ENCODE assay signal across 18 cellular contexts in genomic region chr1:1187938-1188337, GRCh38. TPM values are rescaled to one million over a fixed set of nuclear protein-coding genes. Genes with fewer than 3 reads are reported as not detected.
DNase-seq lines count a peak whose midpoint lies in the region; FAIRE-seq and TF ChIP-seq lines count a peak whose summit lies in the region.
"Had no signal": no experiment of that assay in that cellular context is flagged by ENCODE, and none has a peak within 500 bp of the region (broad histone marks: within the 10 kb centered on the region; RNA-seq: fewer than 3 reads in every experiment).

No MANE protein-coding gene starts in this region.

- H3K4me3 Mint-ChIP-seq in activated naive CD4-positive, alpha-beta T cell treated with anti-CD3 and anti-CD28 coated beads, Interleukin-2, amount 10 ng/mL, durations not matched to agents 7 days and 5 days, result no peak overlapping the region

- no peaks in the 10 kb centered on the region for H3K9me3 ChIP-seq in osteoblast (ENCODE audit: low read depth, low read length)
- H3K9me3 ChIP-seq: Peyer's patch had no signal

- no peaks in the 10 kb centered on the region for H3K36me3 Mint-ChIP-seq in activated naive CD4-positive, alpha-beta T cell treated with anti-CD3 and anti-CD28 coated beads, Interleukin-2, amount 10 ng/mL, durations not matched to agents 7 days and 5 days

- no peak for FAIRE-seq in GM12891 (lab: Jason Lieb, UNC)

- CTCF ChIA-PET in activated naive CD4-positive, alpha-beta T cell treated with anti-CD3 and anti-CD28 coated beads, Interleukin-2, amount 10 ng/mL, durations not matched to agents 7 days and 5 days (lab: Charles Lee), result interaction anchor here (0.6 to 1.6 kb wide), 2 partner anchors 43 to 65 kb away, joined by 4 to 5 read pairs; no protein-coding TSS in a partner anchor

- no peak overlapping the region for H3K4me3 ChIP-seq in osteoblast (ENCODE audit: insufficient read depth, low read length)
- H3K4me3 ChIP-seq: BLaER1, Peyer's patch had no signal

- no peak for TF ChIP-seq POLR2A in GM12891 (IDR thresholded peaks at IDR 0.05; ENCODE audit: low read depth, low read length)

- no peak overlapping the region for H2AFZ ChIP-seq in osteoblast (ENCODE audit: low read length)

- H3K27me3 Mint-ChIP-seq in activated naive CD4-positive, alpha-beta T cell treated with anti-CD3 and anti-CD28 coated beads, Interleukin-2, amount 10 ng/mL, durations not matched to agents 7 days and 5 days, result peaks cover 42% of the 10 kb centered on the region

- no peak overlapping the region for H3K27ac ChIP-seq in osteoblast (ENCODE audit: low read depth, low read length)
- H3K27ac ChIP-seq: BLaER1, KMS-11, Peyer's patch had no signal

- no peaks in the 10 kb centered on the region for H3K79me2 ChIP-seq in osteoblast (ENCODE audit: insufficient read depth, low read length)

- peaks cover 10% of the 10 kb centered on the region for H3K27me3 ChIP-seq in osteoblast (ENCODE audit: insufficient read depth, low read length)
- H3K27me3 ChIP-seq: Peyer's patch had no signal

- TF ChIP-seq CTCF in osteoblast (IDR thresholded peaks at IDR 0.05; ENCODE audit: extremely low read depth, low read depth, low read length), result no peak

- DNase-seq in EH (ENCODE audit: low read depth) (peak; percentile 77), LHCN-M2 (ENCODE audit: low read depth) (peak; percentile 20), fibroblast of gingiva (ENCODE audit: low read depth) (peak; percentile 85), osteoblast (ENCODE audit: insufficient read length, low spot score, missing footprints) (peak; percentile 86), GM12891 (ENCODE audit: insufficient read length, low spot score) (no peak), ecto neural progenitor cell (ENCODE audit: low spot score) (no peak)
- DNase-seq in activated naive CD4-positive, alpha-beta T cell treated with anti-CD3 and anti-CD28 coated beads, Interleukin-2, amount 10 ng/mL, durations not matched to agents 7 days and 5 days, result no peak
- DNase-seq: ACHN, GOT3, MM.1S, NCI-H1105 treated with DMSO at 0.1 percent for 48 hours, NCI-H187 treated with DMSO at 0.1 percent for 48 hours, NCI-H510A, NCI-H82, SHP77 had no signal

- H3K4me2 ChIP-seq in osteoblast (ENCODE audit: insufficient read depth, low read length), result no peak overlapping the region
- H3K4me2 ChIP-seq: BLaER1, KMS-11 had no signal

- H3K4me1 Mint-ChIP-seq in activated naive CD4-positive, alpha-beta T cell treated with anti-CD3 and anti-CD28 coated beads, Interleukin-2, amount 10 ng/mL, durations not matched to agents 7 days and 5 days, result peaks cover 2% of the 10 kb centered on the region

- H3K27ac Mint-ChIP-seq in activated naive CD4-positive, alpha-beta T cell treated with anti-CD3 and anti-CD28 coated beads, Interleukin-2, amount 10 ng/mL, durations not matched to agents 7 days and 5 days, result no peak overlapping the region

- no peaks in the 10 kb centered on the region for H4K20me1 ChIP-seq in osteoblast (ENCODE audit: insufficient read depth, low read length)
- H4K20me1 ChIP-seq: BLaER1 had no signal

- H3K36me3 ChIP-seq in osteoblast (ENCODE audit: insufficient read depth, low read length), result no peaks in the 10 kb centered on the region
- H3K36me3 ChIP-seq: BLaER1, Peyer's patch had no signal

- no peaks in the 10 kb centered on the region for H3K4me1 ChIP-seq in osteoblast (ENCODE audit: insufficient read depth, low read length)
- H3K4me1 ChIP-seq: Peyer's patch had no signal

- peaks cover 4% of the 10 kb centered on the region for H3K9me3 Mint-ChIP-seq in activated naive CD4-positive, alpha-beta T cell treated with anti-CD3 and anti-CD28 coated beads, Interleukin-2, amount 10 ng/mL, durations not matched to agents 7 days and 5 days

TF ChIP-seq in GM12891, 5 proteins besides CTCF, POLR2A, EP300 and RAD21:
- TF ChIP-seq SPI1 (IDR thresholded peaks at IDR 0.05; ENCODE audit: low read depth, low read length) (no peak), POLR2AphosphoS5 (IDR thresholded peaks at IDR 0.05; ENCODE audit: low read depth, low read length) (no peak), POU2F2 (IDR thresholded peaks at IDR 0.05; ENCODE audit: low read depth, low read length) (no peak), TAF1 (IDR thresholded peaks at IDR 0.05; ENCODE audit: low read depth, low read length) (no peak), PAX5 (IDR thresholded peaks at IDR 0.05; ENCODE audit: insufficient read depth, low read length, severe bottlenecking) (no peak)

RNA-seq across cellular contexts. Expression of gene TTLL10, which starts 14.3 kb away (rescaled TPM):
- total RNA-seq in LHCN-M2 (2014; rRNA removed), result not detected in 2 replicates
- polyA plus RNA-seq in LHCN-M2 (2012), result not detected
- total RNA-seq in osteoblast, result not detected in 2 replicates
- polyA plus RNA-seq in GM12891 (2012; ENCODE audit: low read depth, missing spikeins), result not detected

RNA-seq across cellular contexts. Expression of gene TNFRSF18, which starts 18.5 kb away (rescaled TPM):
- total RNA-seq in LHCN-M2 (2014; rRNA removed) (not detected in 2 replicates), osteoblast (0.29 TPM in 1 of 2 replicates, not detected in the other)
- polyA plus RNA-seq in LHCN-M2 (2012), result not detected
- 13.1 TPM for polyA plus RNA-seq in GM12891 (2012; ENCODE audit: low read depth, missing spikeins)

RNA-seq across cellular contexts. Expression of gene TNFRSF4, which starts 26.0 kb away (rescaled TPM):
- total RNA-seq in LHCN-M2 (2014; rRNA removed) (0.17 and 0.32 TPM in 2 replicates), osteoblast (under 0.01 TPM in 1 of 2 replicates, not detected in the other)
- polyA plus RNA-seq in LHCN-M2 (2012), result 0.43 TPM
- 13.1 TPM for polyA plus RNA-seq in GM12891 (2012; ENCODE audit: low read depth, missing spikeins)

RNA-seq across cellular contexts. Expression of gene SDF4, which starts 43.9 kb away (rescaled TPM):
- total RNA-seq in LHCN-M2 (2014; rRNA removed) (142 and 150 TPM in 2 replicates), osteoblast (136 and 151 TPM in 2 replicates)
- 135 TPM for polyA plus RNA-seq in LHCN-M2 (2012)
- polyA plus RNA-seq in GM12891 (2012; ENCODE audit: low read depth, missing spikeins), result 46.8 TPM

RNA-seq across cellular contexts. Expression of gene B3GALT6, which starts 44.1 kb away (rescaled TPM):
- total RNA-seq in LHCN-M2 (2014; rRNA removed) (58.0 and 58.3 TPM in 2 replicates), osteoblast (26.5 and 29.7 TPM in 2 replicates)
- 24.3 TPM for polyA plus RNA-seq in LHCN-M2 (2012)
- 5.0 TPM for polyA plus RNA-seq in GM12891 (2012; ENCODE audit: low read depth, missing spikeins)

Comparison
In these comparisons a context has a peak if more than half of its experiments do, and no peak if none do; other contexts are left out.
1. DNase-seq: peak in EH (single experiment), LHCN-M2 (single experiment), fibroblast of gingiva (single experiment) and osteoblast (single experiment); none in GM12891 (single experiment), activated naive CD4-positive, alpha-beta T cell treated with anti-CD3 and anti-CD28 coated beads, Interleukin-2, amount 10 ng/mL, durations not matched to agents 7 days and 5 days (single experiment) and ecto neural progenitor cell (single experiment).